1 cellular context compared by ENCODE assay signal in the genomic region with DNA sequence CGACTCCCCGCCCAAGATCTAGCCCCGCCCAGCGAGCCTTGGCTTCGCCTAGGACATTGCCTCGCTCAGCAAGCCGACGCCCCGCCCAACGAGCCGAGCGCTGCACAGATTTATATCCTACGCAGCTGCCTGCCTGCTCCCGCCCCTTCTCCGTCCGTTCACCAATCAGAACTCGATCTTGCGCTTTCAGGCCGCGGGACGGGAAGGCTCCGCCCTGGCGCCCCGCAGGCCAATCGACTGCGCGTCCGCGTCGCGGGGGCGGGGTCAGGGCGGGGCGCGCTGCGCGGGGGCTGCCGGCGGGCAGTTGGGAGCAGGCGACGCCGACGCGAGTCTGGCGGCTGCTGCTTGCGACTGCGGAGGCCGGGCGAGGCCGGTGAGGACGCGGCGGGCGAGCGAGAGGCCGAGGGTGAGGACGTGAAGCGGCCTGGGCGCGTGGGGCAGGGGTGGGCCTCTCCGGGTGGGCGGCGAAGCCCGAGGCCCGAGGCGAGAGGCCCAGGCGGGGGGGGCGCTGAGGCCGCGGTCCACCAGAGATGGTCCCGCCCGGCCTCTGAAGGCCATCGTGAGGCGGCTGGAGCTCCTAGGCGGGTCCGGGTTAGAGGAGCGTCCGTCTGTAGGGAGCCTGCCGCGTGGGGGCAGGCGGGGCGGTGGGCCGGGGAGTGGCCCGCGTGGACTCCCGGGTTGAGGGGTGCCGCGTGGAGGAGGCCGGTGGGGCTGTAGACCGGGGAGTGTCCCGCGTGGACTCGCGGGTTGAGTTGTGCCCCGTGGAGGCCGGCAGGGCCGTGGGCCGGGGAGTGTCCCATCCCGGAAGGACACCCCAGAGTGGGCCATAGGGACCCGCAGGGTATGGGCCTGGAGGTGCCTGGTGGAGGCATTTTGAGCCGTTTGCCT.
A peak's percentile ranks its signal among the peaks of the same experiment; 100 is the strongest.
TF ChIP-seq lines count a peak whose summit lies in the region.

A gene with protein sequence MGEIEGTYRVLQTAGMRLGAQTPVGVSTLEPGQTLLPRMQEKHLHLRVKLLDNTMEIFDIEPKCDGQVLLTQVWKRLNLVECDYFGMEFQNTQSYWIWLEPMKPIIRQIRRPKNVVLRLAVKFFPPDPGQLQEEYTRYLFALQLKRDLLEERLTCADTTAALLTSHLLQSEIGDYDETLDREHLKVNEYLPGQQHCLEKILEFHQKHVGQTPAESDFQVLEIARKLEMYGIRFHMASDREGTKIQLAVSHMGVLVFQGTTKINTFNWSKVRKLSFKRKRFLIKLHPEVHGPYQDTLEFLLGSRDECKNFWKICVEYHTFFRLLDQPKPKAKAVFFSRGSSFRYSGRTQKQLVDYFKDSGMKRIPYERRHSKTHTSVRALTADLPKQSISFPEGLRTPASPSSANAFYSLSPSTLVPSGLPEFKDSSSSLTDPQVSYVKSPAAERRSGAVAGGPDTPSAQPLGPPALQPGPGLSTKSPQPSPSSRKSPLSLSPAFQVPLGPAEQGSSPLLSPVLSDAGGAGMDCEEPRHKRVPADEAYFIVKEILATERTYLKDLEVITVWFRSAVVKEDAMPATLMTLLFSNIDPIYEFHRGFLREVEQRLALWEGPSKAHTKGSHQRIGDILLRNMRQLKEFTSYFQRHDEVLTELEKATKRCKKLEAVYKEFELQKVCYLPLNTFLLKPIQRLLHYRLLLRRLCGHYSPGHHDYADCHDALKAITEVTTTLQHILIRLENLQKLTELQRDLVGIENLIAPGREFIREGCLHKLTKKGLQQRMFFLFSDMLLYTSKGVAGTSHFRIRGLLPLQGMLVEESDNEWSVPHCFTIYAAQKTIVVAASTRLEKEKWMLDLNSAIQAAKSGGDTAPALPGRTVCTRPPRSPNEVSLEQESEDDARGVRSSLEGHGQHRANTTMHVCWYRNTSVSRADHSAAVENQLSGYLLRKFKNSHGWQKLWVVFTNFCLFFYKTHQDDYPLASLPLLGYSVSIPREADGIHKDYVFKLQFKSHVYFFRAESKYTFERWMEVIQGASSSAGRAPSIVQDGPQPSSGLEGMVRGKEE (plus strand): TSS at position 303 of the 888 bp plus-strand sequence. CDS start 16,823 bp downstream, outside the sequence.

TF ChIP-seq in GM12878, 131 proteins besides CTCF, POLR2A, EP300 and RAD21 (continued from another document and continues in another):
- TF ChIP-seq, protein P1, sequence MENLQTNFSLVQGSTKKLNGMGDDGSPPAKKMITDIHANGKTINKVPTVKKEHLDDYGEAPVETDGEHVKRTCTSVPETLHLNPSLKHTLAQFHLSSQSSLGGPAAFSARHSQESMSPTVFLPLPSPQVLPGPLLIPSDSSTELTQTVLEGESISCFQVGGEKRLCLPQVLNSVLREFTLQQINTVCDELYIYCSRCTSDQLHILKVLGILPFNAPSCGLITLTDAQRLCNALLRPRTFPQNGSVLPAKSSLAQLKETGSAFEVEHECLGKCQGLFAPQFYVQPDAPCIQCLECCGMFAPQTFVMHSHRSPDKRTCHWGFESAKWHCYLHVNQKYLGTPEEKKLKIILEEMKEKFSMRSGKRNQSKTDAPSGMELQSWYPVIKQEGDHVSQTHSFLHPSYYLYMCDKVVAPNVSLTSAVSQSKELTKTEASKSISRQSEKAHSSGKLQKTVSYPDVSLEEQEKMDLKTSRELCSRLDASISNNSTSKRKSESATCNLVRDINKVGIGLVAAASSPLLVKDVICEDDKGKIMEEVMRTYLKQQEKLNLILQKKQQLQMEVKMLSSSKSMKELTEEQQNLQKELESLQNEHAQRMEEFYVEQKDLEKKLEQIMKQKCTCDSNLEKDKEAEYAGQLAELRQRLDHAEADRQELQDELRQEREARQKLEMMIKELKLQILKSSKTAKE (IDR thresholded peaks at IDR 0.05; ENCODE audit: low read depth, poor library complexity, severe bottlenecking): no peak
- 0 out of 2 replicates have a peak, but pooled peaks have one; percentile 44 for TF ChIP-seq DPF2 (IDR thresholded peaks at IDR 0.05)
- TF ChIP-seq, protein P2, sequence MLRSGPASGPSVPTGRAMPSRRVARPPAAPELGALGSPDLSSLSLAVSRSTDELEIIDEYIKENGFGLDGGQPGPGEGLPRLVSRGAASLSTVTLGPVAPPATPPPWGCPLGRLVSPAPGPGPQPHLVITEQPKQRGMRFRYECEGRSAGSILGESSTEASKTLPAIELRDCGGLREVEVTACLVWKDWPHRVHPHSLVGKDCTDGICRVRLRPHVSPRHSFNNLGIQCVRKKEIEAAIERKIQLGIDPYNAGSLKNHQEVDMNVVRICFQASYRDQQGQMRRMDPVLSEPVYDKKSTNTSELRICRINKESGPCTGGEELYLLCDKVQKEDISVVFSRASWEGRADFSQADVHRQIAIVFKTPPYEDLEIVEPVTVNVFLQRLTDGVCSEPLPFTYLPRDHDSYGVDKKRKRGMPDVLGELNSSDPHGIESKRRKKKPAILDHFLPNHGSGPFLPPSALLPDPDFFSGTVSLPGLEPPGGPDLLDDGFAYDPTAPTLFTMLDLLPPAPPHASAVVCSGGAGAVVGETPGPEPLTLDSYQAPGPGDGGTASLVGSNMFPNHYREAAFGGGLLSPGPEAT (IDR thresholded peaks at IDR 0.05; ENCODE audit: low read depth): no peak
- TF ChIP-seq, protein P3, sequence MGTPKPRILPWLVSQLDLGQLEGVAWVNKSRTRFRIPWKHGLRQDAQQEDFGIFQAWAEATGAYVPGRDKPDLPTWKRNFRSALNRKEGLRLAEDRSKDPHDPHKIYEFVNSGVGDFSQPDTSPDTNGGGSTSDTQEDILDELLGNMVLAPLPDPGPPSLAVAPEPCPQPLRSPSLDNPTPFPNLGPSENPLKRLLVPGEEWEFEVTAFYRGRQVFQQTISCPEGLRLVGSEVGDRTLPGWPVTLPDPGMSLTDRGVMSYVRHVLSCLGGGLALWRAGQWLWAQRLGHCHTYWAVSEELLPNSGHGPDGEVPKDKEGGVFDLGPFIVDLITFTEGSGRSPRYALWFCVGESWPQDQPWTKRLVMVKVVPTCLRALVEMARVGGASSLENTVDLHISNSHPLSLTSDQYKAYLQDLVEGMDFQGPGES (IDR thresholded peaks at IDR 0.05): 0 out of 2 replicates have a peak, but pooled peaks have one; percentile 24
- TF ChIP-seq STAT1 (conservative IDR thresholded peaks at IDR 0.05): no peak
- no peak for TF ChIP-seq CHD4 (IDR thresholded peaks at IDR 0.05)
- TF ChIP-seq, protein P4, sequence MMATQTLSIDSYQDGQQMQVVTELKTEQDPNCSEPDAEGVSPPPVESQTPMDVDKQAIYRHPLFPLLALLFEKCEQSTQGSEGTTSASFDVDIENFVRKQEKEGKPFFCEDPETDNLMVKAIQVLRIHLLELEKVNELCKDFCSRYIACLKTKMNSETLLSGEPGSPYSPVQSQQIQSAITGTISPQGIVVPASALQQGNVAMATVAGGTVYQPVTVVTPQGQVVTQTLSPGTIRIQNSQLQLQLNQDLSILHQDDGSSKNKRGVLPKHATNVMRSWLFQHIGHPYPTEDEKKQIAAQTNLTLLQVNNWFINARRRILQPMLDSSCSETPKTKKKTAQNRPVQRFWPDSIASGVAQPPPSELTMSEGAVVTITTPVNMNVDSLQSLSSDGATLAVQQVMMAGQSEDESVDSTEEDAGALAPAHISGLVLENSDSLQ (IDR thresholded peaks at IDR 0.05): no peak
- TF ChIP-seq, protein P5, sequence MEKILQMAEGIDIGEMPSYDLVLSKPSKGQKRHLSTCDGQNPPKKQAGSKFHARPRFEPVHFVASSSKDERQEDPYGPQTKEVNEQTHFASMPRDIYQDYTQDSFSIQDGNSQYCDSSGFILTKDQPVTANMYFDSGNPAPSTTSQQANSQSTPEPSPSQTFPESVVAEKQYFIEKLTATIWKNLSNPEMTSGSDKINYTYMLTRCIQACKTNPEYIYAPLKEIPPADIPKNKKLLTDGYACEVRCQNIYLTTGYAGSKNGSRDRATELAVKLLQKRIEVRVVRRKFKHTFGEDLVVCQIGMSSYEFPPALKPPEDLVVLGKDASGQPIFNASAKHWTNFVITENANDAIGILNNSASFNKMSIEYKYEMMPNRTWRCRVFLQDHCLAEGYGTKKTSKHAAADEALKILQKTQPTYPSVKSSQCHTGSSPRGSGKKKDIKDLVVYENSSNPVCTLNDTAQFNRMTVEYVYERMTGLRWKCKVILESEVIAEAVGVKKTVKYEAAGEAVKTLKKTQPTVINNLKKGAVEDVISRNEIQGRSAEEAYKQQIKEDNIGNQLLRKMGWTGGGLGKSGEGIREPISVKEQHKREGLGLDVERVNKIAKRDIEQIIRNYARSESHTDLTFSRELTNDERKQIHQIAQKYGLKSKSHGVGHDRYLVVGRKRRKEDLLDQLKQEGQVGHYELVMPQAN (conservative IDR thresholded peaks at IDR 0.05): peak; percentile 59
- TF ChIP-seq, protein P6, sequence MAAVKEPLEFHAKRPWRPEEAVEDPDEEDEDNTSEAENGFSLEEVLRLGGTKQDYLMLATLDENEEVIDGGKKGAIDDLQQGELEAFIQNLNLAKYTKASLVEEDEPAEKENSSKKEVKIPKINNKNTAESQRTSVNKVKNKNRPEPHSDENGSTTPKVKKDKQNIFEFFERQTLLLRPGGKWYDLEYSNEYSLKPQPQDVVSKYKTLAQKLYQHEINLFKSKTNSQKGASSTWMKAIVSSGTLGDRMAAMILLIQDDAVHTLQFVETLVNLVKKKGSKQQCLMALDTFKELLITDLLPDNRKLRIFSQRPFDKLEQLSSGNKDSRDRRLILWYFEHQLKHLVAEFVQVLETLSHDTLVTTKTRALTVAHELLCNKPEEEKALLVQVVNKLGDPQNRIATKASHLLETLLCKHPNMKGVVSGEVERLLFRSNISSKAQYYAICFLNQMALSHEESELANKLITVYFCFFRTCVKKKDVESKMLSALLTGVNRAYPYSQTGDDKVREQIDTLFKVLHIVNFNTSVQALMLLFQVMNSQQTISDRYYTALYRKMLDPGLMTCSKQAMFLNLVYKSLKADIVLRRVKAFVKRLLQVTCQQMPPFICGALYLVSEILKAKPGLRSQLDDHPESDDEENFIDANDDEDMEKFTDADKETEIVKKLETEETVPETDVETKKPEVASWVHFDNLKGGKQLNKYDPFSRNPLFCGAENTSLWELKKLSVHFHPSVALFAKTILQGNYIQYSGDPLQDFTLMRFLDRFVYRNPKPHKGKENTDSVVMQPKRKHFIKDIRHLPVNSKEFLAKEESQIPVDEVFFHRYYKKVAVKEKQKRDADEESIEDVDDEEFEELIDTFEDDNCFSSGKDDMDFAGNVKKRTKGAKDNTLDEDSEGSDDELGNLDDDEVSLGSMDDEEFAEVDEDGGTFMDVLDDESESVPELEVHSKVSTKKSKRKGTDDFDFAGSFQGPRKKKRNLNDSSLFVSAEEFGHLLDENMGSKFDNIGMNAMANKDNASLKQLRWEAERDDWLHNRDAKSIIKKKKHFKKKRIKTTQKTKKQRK (IDR thresholded peaks at IDR 0.05; ENCODE audit: low read depth, low read length): no peak
- no peak for TF ChIP-seq NFYA (IDR thresholded peaks at IDR 0.05; ENCODE audit: borderline replicate concordance, low read depth, low read length)
- no peak for TF ChIP-seq SIN3A (IDR thresholded peaks at IDR 0.05; ENCODE audit: low read depth, low read length)
- no peak for TF ChIP-seq CBFB (IDR thresholded peaks at IDR 0.05; ENCODE audit: low read depth)
- TF ChIP-seq CBX3 (IDR thresholded peaks at IDR 0.05; ENCODE audit: borderline replicate concordance, low read depth): no peak
- no peak for TF ChIP-seq YBX1 (IDR thresholded peaks at IDR 0.05)
- peak; percentile 54 for TF ChIP-seq SP1 (IDR thresholded peaks at IDR 0.05; ENCODE audit: low read depth, low read length)
- TF ChIP-seq SREBF1 (IDR thresholded peaks at IDR 0.05; ENCODE audit: low read length): no peak
- no peak for TF ChIP-seq MYC (IDR thresholded peaks at IDR 0.05; ENCODE audit: insufficient read depth, insufficient read length, insufficient replicate concordance, low read length, severe bottlenecking)
- no peak for TF ChIP-seq RBBP5 (conservative IDR thresholded peaks at IDR 0.05)
- no peak for TF ChIP-seq IKZF2 (IDR thresholded peaks at IDR 0.05)
- no peak for TF ChIP-seq SIX5 (IDR thresholded peaks at IDR 0.05; ENCODE audit: low read depth, low read length, severe bottlenecking)
- peak; percentile 76; the same call in 1 of the 2 replicates for TF ChIP-seq POLR2AphosphoS2 (IDR thresholded peaks at IDR 0.05; ENCODE audit: low read depth, low read length)
- TF ChIP-seq YY1 (IDR thresholded peaks at IDR 0.05; ENCODE audit: low read depth, low read length): peak; percentile 37; the same call in 1 of the 2 replicates
- TF ChIP-seq GABPA (IDR thresholded peaks at IDR 0.05; ENCODE audit: low read depth): no peak
- TF ChIP-seq, protein P7, sequence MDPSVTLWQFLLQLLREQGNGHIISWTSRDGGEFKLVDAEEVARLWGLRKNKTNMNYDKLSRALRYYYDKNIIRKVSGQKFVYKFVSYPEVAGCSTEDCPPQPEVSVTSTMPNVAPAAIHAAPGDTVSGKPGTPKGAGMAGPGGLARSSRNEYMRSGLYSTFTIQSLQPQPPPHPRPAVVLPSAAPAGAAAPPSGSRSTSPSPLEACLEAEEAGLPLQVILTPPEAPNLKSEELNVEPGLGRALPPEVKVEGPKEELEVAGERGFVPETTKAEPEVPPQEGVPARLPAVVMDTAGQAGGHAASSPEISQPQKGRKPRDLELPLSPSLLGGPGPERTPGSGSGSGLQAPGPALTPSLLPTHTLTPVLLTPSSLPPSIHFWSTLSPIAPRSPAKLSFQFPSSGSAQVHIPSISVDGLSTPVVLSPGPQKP (IDR thresholded peaks at IDR 0.05; ENCODE audit: low read depth, low read length): no peak
- no peak for TF ChIP-seq BRCA1 (IDR thresholded peaks at IDR 0.05; ENCODE audit: low read depth, low read length)
- TF ChIP-seq TAF1 (IDR thresholded peaks at IDR 0.05; ENCODE audit: borderline replicate concordance, low read depth, low read length): peak; percentile 97
- TF ChIP-seq POLR2AphosphoS5 (IDR thresholded peaks at IDR 0.05; ENCODE audit: low read length): peak; percentile 94
- no peak for TF ChIP-seq WRNIP1 (IDR thresholded peaks at IDR 0.05; ENCODE audit: borderline replicate concordance, low read depth, low read length)
- TF ChIP-seq, protein P8, sequence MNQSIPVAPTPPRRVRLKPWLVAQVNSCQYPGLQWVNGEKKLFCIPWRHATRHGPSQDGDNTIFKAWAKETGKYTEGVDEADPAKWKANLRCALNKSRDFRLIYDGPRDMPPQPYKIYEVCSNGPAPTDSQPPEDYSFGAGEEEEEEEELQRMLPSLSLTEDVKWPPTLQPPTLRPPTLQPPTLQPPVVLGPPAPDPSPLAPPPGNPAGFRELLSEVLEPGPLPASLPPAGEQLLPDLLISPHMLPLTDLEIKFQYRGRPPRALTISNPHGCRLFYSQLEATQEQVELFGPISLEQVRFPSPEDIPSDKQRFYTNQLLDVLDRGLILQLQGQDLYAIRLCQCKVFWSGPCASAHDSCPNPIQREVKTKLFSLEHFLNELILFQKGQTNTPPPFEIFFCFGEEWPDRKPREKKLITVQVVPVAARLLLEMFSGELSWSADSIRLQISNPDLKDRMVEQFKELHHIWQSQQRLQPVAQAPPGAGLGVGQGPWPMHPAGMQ (IDR thresholded peaks at IDR 0.05; ENCODE audit: borderline replicate concordance): no peak
- peak; percentile 47 for TF ChIP-seq IKZF1 (conservative IDR thresholded peaks at IDR 0.05)
- TF ChIP-seq RAD51 (IDR thresholded peaks at IDR 0.05): no peak
- no peak for TF ChIP-seq KLF5 (IDR thresholded peaks at IDR 0.05; ENCODE audit: partially characterized antibody)
- no peak for TF ChIP-seq CBX5 (IDR thresholded peaks at IDR 0.05; ENCODE audit: low read depth)
- no peak for TF ChIP-seq SUZ12 (IDR thresholded peaks at IDR 0.05; ENCODE audit: unreplicated experiment)
- TF ChIP-seq ZNF622 (IDR thresholded peaks at IDR 0.05): no peak
